18 cellular contexts compared by ENCODE assay signal in the genomic region with DNA sequence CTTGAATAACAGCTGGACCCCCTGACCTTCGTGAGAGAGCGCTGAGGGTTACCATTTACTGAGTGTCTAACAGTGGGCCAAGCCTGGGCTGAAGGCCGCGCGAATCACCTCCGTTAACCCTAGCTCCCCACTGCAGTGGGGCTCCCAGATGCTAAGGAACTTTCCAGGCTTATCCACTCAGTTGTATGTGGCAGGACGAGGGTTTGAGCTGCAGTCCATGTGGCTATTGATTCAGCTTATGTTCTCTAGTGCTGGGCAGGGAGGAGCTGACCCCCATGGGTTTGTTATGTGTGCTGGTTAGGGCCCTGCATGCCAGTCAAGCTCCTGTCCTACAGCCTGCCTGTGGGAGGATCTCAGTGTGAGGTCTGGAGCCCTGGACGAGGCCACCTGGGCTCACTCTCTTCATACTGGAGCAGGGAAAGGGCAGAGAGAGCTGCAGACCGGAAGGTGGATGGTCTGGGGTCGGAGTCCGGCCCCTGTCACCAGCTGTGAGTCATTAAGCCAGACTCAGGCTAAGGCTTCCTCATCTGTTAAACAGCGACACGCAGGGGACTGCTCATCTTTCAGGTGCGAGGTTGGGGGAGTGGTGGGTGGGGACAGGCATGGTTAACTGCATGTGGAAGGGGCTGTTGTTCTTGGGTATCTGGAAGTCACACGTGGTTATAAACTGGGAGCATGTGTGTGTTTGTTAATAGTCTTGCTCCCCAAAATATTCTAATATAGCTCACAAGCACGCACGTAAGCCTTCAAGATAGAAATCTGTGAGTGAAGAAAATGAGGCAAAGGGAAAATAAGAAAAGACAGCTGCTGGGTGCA. TPM values are rescaled to one million over a fixed set of nuclear protein-coding genes. Genes with fewer than 3 reads are reported as not detected.
DNase-seq lines count a peak whose midpoint lies in the region; ATAC-seq, FAIRE-seq and TF ChIP-seq lines count a peak whose summit lies in the region.
"Had no signal": no experiment of that assay in that cellular context is flagged by ENCODE, and none has a peak within 500 bp of the region (broad histone marks: within the 10 kb centered on the region; RNA-seq: fewer than 3 reads in every experiment).

No MANE protein-coding gene starts in this region.

- FAIRE-seq in K562 (lab: Jason Lieb, UNC): no peak

- peak overlapping the region; percentile 72 for H4K91ac ChIP-seq in trophoblast cell (ENCODE audit: low read depth, low read length)

- no peak overlapping the region for H4K12ac ChIP-seq in trophoblast cell (ENCODE audit: low read depth, low read length)

- no peak for TF ChIP-seq EP300 in K562 (IDR thresholded peaks at IDR 0.05; ENCODE audit: low read length)

- peak overlapping the region; percentile 54 for H3K27ac Mint-ChIP-seq in T-helper 2 cell treated with Interferon-gamma antibody and Interleukin-4, amounts not matched to agents 5 μg/mL and 100 μg/mL, for 36 hours

- peak overlapping the region; percentile 89 for H3K4me3 Mint-ChIP-seq in T-helper 2 cell treated with Interferon-gamma antibody and Interleukin-4, amounts not matched to agents 5 μg/mL and 100 μg/mL, for 36 hours

- no TSS peak for BruUV-seq in K562 (replicated peaks; lab: Mats Ljungman, UMichigan)

- H3K27ac ChIP-seq in OCI-LY1 (ENCODE audit: low read depth, low read length, poor library complexity, severe bottlenecking): peak overlapping the region; percentile 15
- 0 out of 3 replicates have a peak overlapping the region, but pooled peaks have one; percentile 34 for H3K27ac ChIP-seq in K562 (ENCODE audit: extremely low read depth, low read depth, low read length)
- H3K27ac ChIP-seq in trophoblast cell (ENCODE audit: low read depth, low read length): peak overlapping the region; percentile 41
- H3K27ac ChIP-seq: brain microvascular endothelial cell, epithelial cell of prostate, prostate gland, tibial artery had no signal

- no peaks in the 10 kb centered on the region for H3K9me2 ChIP-seq in OCI-LY1 (ENCODE audit: low read depth, low read length)
- H3K9me2 ChIP-seq: SK-N-SH had no signal

- peak overlapping the region; percentile 33 for H3K14ac ChIP-seq in trophoblast cell (ENCODE audit: low read length)

- no peaks in the 10 kb centered on the region for H3F3A ChIP-seq in OCI-LY1 (ENCODE audit: insufficient read depth, low read length)

- H2BK12ac ChIP-seq in trophoblast cell (ENCODE audit: low read length): peak overlapping the region; percentile 23

- TF ChIP-seq CTCF in OCI-LY1 (IDR thresholded peaks at IDR 0.05; ENCODE audit: low read length) (peak; percentile 19; the same call in 1 of the 2 replicates), K562 (IDR thresholded peaks at IDR 0.05 in 2 of 3, conservative IDR thresholded peaks at IDR 0.05 in 1 of 3; ENCODE audit: insufficient read depth in 2 of 3, low read depth in 1 of 3, low read length in 3 of 3) (peak in 1 of 3 experiments; percentile 10; a peak in 1 of 6 replicates)

- intact Hi-C loops in K562 (cut with micrococcal nuclease): no loop called here

- TF ChIP-seq POLR2A in K562 (conservative IDR thresholded peaks at IDR 0.05): no peak

- H2BK5ac ChIP-seq in trophoblast cell (ENCODE audit: low read depth, low read length, poor library complexity): peak overlapping the region; percentile 48

- CTCF ChIA-PET in K562 (lab: Yijun Ruan, JAX; ENCODE audit: low intra/inter-chr PET ratio): no interaction called here

- peaks cover 57% of the 10 kb centered on the region; the same call in 1 of the 2 replicates for H3K36me3 ChIP-seq in OCI-LY1 (ENCODE audit: insufficient read depth, low read length)
- H3K36me3 ChIP-seq in K562 (ENCODE audit: control insufficient read depth, insufficient read depth, low read length): peaks cover 54% of the 10 kb centered on the region; the same call in 2 of the 3 replicates
- H3K36me3 ChIP-seq in trophoblast cell (ENCODE audit: control insufficient read depth in 1 of 2, insufficient read depth in 2 of 2, low read length in 2 of 2): peaks cover 10% of the 10 kb centered on the region in 2 experiments
- H3K36me3 ChIP-seq: brain microvascular endothelial cell, prostate gland, tibial artery had no signal

- no peak for TF ChIP-seq RAD21 in K562 (CRISPR knock-in tag; conservative IDR thresholded peaks at IDR 0.05 in 1 of 2, IDR thresholded peaks at IDR 0.05 in 1 of 2)

- 50% methylated on average over 17 of the region's 17 CpGs for WGBS in K562 (ENCODE audit: insufficient coverage, low coverage, missing lambda C conversion rate)
- WGBS in trophoblast cell (ENCODE audit: extremely low coverage, insufficient coverage, insufficient read length): no CpG with 5 or more reads among the region's 17 CpGs

- ATAC-seq in K562 (peak; percentile 65), HG02759 (IDR thresholded peaks at IDR 0.05; ENCODE audit: unreplicated experiment) (no peak), HG02981 (IDR thresholded peaks at IDR 0.05; ENCODE audit: unreplicated experiment) (no peak)
- ATAC-seq: heart left ventricle had no signal

- H3K4ac ChIP-seq in trophoblast cell (ENCODE audit: low read depth, low read length): no peak overlapping the region

- H3K23ac ChIP-seq in trophoblast cell (ENCODE audit: low read length): no peak overlapping the region

- H3K9ac ChIP-seq in OCI-LY1 (ENCODE audit: low read length): no peak overlapping the region; the same call in 1 of the 2 replicates
- peak overlapping the region; percentile 12 to 87; a peak in 3 of 4 replicates for H3K9ac ChIP-seq in K562 (ENCODE audit: insufficient read depth in 1 of 2, low read depth in 2 of 2, low read length in 2 of 2)
- no peak overlapping the region for H3K9ac ChIP-seq in trophoblast cell (ENCODE audit: low read length)
- H3K9ac ChIP-seq: SK-N-SH had no signal

- H2BK120ac ChIP-seq in trophoblast cell (ENCODE audit: insufficient read depth, low read length, poor library complexity): peak overlapping the region; percentile 18

- H3K4me3 ChIP-seq in OCI-LY1 (ENCODE audit: low read depth, low read length, poor library complexity, severe bottlenecking): no peak overlapping the region
- no peak overlapping the region for H3K4me3 ChIP-seq in K562
- H3K4me3 ChIP-seq in trophoblast cell (ENCODE audit: low read depth, low read length): no peak overlapping the region
- H3K4me3 ChIP-seq: heart left ventricle, prostate gland, tibial artery had no signal

- H4K20me1 ChIP-seq in OCI-LY1 (ENCODE audit: insufficient read depth, low read length) (no peaks in the 10 kb centered on the region), K562 (replicated peaks; ENCODE audit: control insufficient read depth, insufficient read depth, low read length) (peaks cover 13% of the 10 kb centered on the region)

- H3K36me3 Mint-ChIP-seq in T-helper 2 cell treated with Interferon-gamma antibody and Interleukin-4, amounts not matched to agents 5 μg/mL and 100 μg/mL, for 36 hours (ENCODE audit: low read depth): peaks cover 79% of the 10 kb centered on the region

- DNase-seq in T-helper 2 cell treated with Interferon-gamma antibody and Interleukin-4, amounts not matched to agents 5 μg/mL and 100 μg/mL, for 36 hours (ENCODE audit: low spot score): no peak
- no peak for DNase-seq in T-helper 2 cell
- DNase-seq in K562 (ENCODE audit: extremely low read depth in 1 of 4, low spot score in 3 of 4): peak; percentile 54 to 66 (median 62)
- peak; percentile 45 to 73 for DNase-seq in trophoblast cell
- DNase-seq in AG08395 (ENCODE audit: low spot score): no peak
- DNase-seq: brain microvascular endothelial cell, heart left ventricle, NCI-H1436 treated with DMSO at 0.1 percent for 48 hours, NCI-H774, SK-N-SH had no signal

- in situ Hi-C loops in K562 (cut with MboI): no loop called here

- POLR2A ChIA-PET in K562 (lab: Yijun Ruan, JAX): interaction anchor here (0.6 to 1.1 kb wide), 3 partner anchors 10 to 182 kb away, joined by 3 to 4 read pairs (median 3); no protein-coding TSS in a partner anchor

- H3K79me2 ChIP-seq in OCI-LY1 (ENCODE audit: insufficient read depth, low read length) (no peaks in the 10 kb centered on the region), K562 (ENCODE audit: control insufficient read depth, insufficient read depth, low read length) (peaks cover 11% of the 10 kb centered on the region), trophoblast cell (ENCODE audit: control insufficient read depth, insufficient read depth, low read length, poor library complexity) (no peaks in the 10 kb centered on the region)

- H3K4me2 ChIP-seq in OCI-LY1 (ENCODE audit: low read length) (peak overlapping the region; percentile 31; the same call in 1 of the 2 replicates), K562 (ENCODE audit: insufficient read depth, low read length) (peak overlapping the region; percentile 5), trophoblast cell (ENCODE audit: low read length) (no peak overlapping the region)
- H3K4me2 ChIP-seq: SK-N-SH had no signal

- H3K79me1 ChIP-seq in trophoblast cell (ENCODE audit: low read length): peaks cover 31% of the 10 kb centered on the region

- peak overlapping the region; percentile 12 for H3K18ac ChIP-seq in trophoblast cell (ENCODE audit: low read length)

- H3K4me1 ChIP-seq in OCI-LY1 (ENCODE audit: insufficient read depth, low read length, severe bottlenecking) (peaks cover 40% of the 10 kb centered on the region), K562 (replicated peaks in 1 of 2; ENCODE audit: control insufficient read depth in 2 of 2, insufficient read depth in 2 of 2, low read length in 2 of 2) (peaks cover 29 to 30% of the 10 kb centered on the region in 2 experiments; a peak in 4 of 5 replicates), trophoblast cell (ENCODE audit: control insufficient read depth in 1 of 2, insufficient read depth in 2 of 2, low read length in 2 of 2) (peaks cover 35 to 38% of the 10 kb centered on the region in 2 experiments)
- H3K4me1 ChIP-seq: prostate gland had no signal

- peak overlapping the region; percentile 7 for H4K8ac ChIP-seq in trophoblast cell (ENCODE audit: low read depth, low read length)

- H3K9me3 Mint-ChIP-seq in T-helper 2 cell treated with Interferon-gamma antibody and Interleukin-4, amounts not matched to agents 5 μg/mL and 100 μg/mL, for 36 hours: no peaks in the 10 kb centered on the region

- H3K27me3 Mint-ChIP-seq in T-helper 2 cell treated with Interferon-gamma antibody and Interleukin-4, amounts not matched to agents 5 μg/mL and 100 μg/mL, for 36 hours (ENCODE audit: low read depth): no peaks in the 10 kb centered on the region

- H3K4me1 Mint-ChIP-seq in T-helper 2 cell treated with Interferon-gamma antibody and Interleukin-4, amounts not matched to agents 5 μg/mL and 100 μg/mL, for 36 hours (ENCODE audit: low read depth): peaks cover 78% of the 10 kb centered on the region

- H3K9me3 ChIP-seq in OCI-LY1 (ENCODE audit: low read length) (no peaks in the 10 kb centered on the region), K562 (replicated peaks; ENCODE audit: control insufficient read depth, insufficient read depth, low read depth, low read length) (no peaks in the 10 kb centered on the region), trophoblast cell (ENCODE audit: insufficient read depth, low read depth, low read length) (peaks cover 1% of the 10 kb centered on the region)
- H3K9me3 ChIP-seq: heart left ventricle, prostate gland, SK-N-SH, tibial artery had no signal

- H3K27me3 ChIP-seq in OCI-LY1 (ENCODE audit: insufficient read depth, low read length): no peaks in the 10 kb centered on the region
- H3K27me3 ChIP-seq in K562 (ENCODE audit: control insufficient read depth in 2 of 2, insufficient read depth in 2 of 2, low read length in 2 of 2): no peaks in the 10 kb centered on the region
- no peaks in the 10 kb centered on the region for H3K27me3 ChIP-seq in trophoblast cell (ENCODE audit: insufficient read depth, low read length)
- H3K27me3 ChIP-seq: brain microvascular endothelial cell, heart left ventricle, tibial artery had no signal

- H2AK5ac ChIP-seq in trophoblast cell (ENCODE audit: low read length): no peak overlapping the region

- H2AFZ ChIP-seq in OCI-LY1 (ENCODE audit: low read length): no peak overlapping the region
- no peak overlapping the region for H2AFZ ChIP-seq in K562 (ENCODE audit: low read depth, low read length)
- H2AFZ ChIP-seq in trophoblast cell (ENCODE audit: insufficient read depth, low read length, poor library complexity): no peak overlapping the region

- peaks cover 12% of the 10 kb centered on the region for H3K9me1 ChIP-seq in K562 (ENCODE audit: control insufficient read depth, insufficient read depth, low read length)

RNA-seq across cellular contexts. Expression of a gene that starts 6.6 kb away (rescaled TPM):
- 52.4 and 98.0 TPM in 2 replicates for total RNA-seq in K562 (2011; cell fraction: chromatin; rRNA removed; ENCODE audit: low replicate concordance)
- 58.9 and 60.3 TPM in 2 replicates for total RNA-seq in K562 (2011; cell fraction: nucleolus; rRNA removed)
- total RNA-seq in K562 (2011; cell fraction: nucleoplasm; rRNA removed): 44.1 and 62.2 TPM in 2 replicates
- 41.0 and 47.0 TPM in 2 replicates for total RNA-seq in K562 (2014; rRNA removed)
- 13.0 and 14.8 TPM in 2 replicates for total RNA-seq in K562 (2014; rRNA removed; fragmentation: Illumina TruSeq; extraction: Trizol)
- 20.8 and 21.7 TPM in 2 replicates for total RNA-seq in K562 (2015; rRNA removed; fragmentation: Illumina TruSeq; extraction: Trizol)
- 48.3 and 54.0 TPM in 2 replicates for total RNA-seq in K562 (2021)
- 11.0 and 14.5 TPM in 2 replicates for polyA plus RNA-seq in K562 (2011; rRNA removed)
- 8.8 and 13.1 TPM in 2 replicates for polyA plus RNA-seq in K562 (2011; cell fraction: cytosol; rRNA removed)
- 63.6 and 113 TPM in 2 replicates for polyA plus RNA-seq in K562 (2011; cell fraction: nucleus; rRNA removed)
- polyA plus RNA-seq in K562 (2012): 23.7 and 33.6 TPM in 2 replicates
- polyA plus RNA-seq in K562 (2014; fragmentation: Illumina TruSeq; extraction: Trizol): 28.4 and 32.1 TPM in 2 replicates
- polyA plus RNA-seq in K562 (2014; fragmentation: Nextera tagmentation; extraction: Ambion mirVana): under 1 TPM; 0.46 to 0.52 TPM
- polyA plus RNA-seq in K562 (2014; rRNA removed): 27.4 and 30.3 TPM in 2 replicates
- polyA minus RNA-seq in K562 (2011; rRNA and poly(A)+ RNA removed): 12.7 and 15.8 TPM in 2 replicates
- polyA minus RNA-seq in K562 (2011; cell fraction: cytosol; rRNA and poly(A)+ RNA removed): 12.8 and 14.9 TPM in 2 replicates
- polyA minus RNA-seq in K562 (2011; cell fraction: nucleus; rRNA and poly(A)+ RNA removed): 35.9 and 36.1 TPM in 2 replicates
- polyA plus RNA-seq in trophoblast cell (2013): 18.6 and 18.8 TPM in 2 replicates

RNA-seq across cellular contexts. Expression of a gene that starts 52.9 kb away (rescaled TPM):
- not detected in 2 replicates for total RNA-seq in K562 (2011; cell fraction: chromatin; rRNA removed; ENCODE audit: low replicate concordance)
- total RNA-seq in K562 (2011; cell fraction: nucleolus; rRNA removed): not detected in 2 replicates
- not detected in 2 replicates for total RNA-seq in K562 (2011; cell fraction: nucleoplasm; rRNA removed)
- not detected in 2 replicates for total RNA-seq in K562 (2014; rRNA removed)
- total RNA-seq in K562 (2014; rRNA removed; fragmentation: Illumina TruSeq; extraction: Trizol): not detected in 2 replicates
- total RNA-seq in K562 (2015; rRNA removed; fragmentation: Illumina TruSeq; extraction: Trizol): not detected in 2 replicates
- total RNA-seq in K562 (2021): not detected in 2 replicates
- 0.13 TPM in 1 of 2 replicates, not detected in the other for polyA plus RNA-seq in K562 (2011; rRNA removed)
- 0.12 TPM in 1 of 2 replicates, not detected in the other for polyA plus RNA-seq in K562 (2011; cell fraction: cytosol; rRNA removed)
- polyA plus RNA-seq in K562 (2011; cell fraction: nucleus; rRNA removed): not detected in 2 replicates
- 0.13 and 0.26 TPM in 2 replicates for polyA plus RNA-seq in K562 (2012)
- not detected in 2 replicates for polyA plus RNA-seq in K562 (2014; fragmentation: Illumina TruSeq; extraction: Trizol)
- not detected for polyA plus RNA-seq in K562 (2014; fragmentation: Nextera tagmentation; extraction: Ambion mirVana)
- not detected in 2 replicates for polyA plus RNA-seq in K562 (2014; rRNA removed)
- polyA minus RNA-seq in K562 (2011; rRNA and poly(A)+ RNA removed): not detected in 2 replicates
- polyA minus RNA-seq in K562 (2011; cell fraction: cytosol; rRNA and poly(A)+ RNA removed): not detected in 2 replicates
- polyA minus RNA-seq in K562 (2011; cell fraction: nucleus; rRNA and poly(A)+ RNA removed): not detected in 2 replicates
- 0.33 and 0.37 TPM in 2 replicates for polyA plus RNA-seq in trophoblast cell (2013)
- total RNA-seq: A172, HT1080 had no signal
- polyA plus RNA-seq: SK-N-SH had no signal

Comparison
In these comparisons a context has a peak if more than half of its experiments do, and no peak if none do; other contexts are left out.
1. DNase-seq: peak in K562 (4 of 4) and trophoblast cell (2 of 2); none in T-helper 2 cell treated with Interferon-gamma antibody and Interleukin-4, amounts not matched to agents 5 μg/mL and 100 μg/mL, for 36 hours (single experiment), T-helper 2 cell (0 of 5) and AG08395 (single experiment).
2. H3K9ac ChIP-seq: peak in K562 (2 of 2); none in OCI-LY1 (single experiment) and trophoblast cell (single experiment).
3. Peak in every context shown above with its lines, with median percentiles within 50 percentile points of each other: H3K27ac ChIP-seq.